16 cellular contexts compared by ENCODE assay signal in genomic region chr11:68141247-68142027, GRCh38. TPM values are rescaled to one million over a fixed set of nuclear protein-coding genes. Genes with fewer than 3 reads are reported as not detected.
DNase-seq lines count a peak whose midpoint lies in the region; ATAC-seq, FAIRE-seq and TF ChIP-seq lines count a peak whose summit lies in the region.
"Had no signal": no experiment of that assay in that cellular context is flagged by ENCODE, and none has a peak within 500 bp of the region (broad histone marks: within the 10 kb centered on the region; RNA-seq: fewer than 3 reads in every experiment).

No MANE protein-coding gene starts in this region.

- no peak for ATAC-seq in HepG2
- ATAC-seq in right lobe of liver: no peak
- ATAC-seq in activated CD8-positive, alpha-beta T cell treated with anti-CD3 and anti-CD28 coated beads, Interleukin-2, amount 10 ng/mL, durations not matched to agents 7 days and 5 days: peak; percentile 4
- ATAC-seq in lower lobe of right lung: no peak
- ATAC-seq in upper lobe of right lung: no peak
- ATAC-seq in gastroesophageal sphincter: no peak
- no peak for ATAC-seq in omental fat pad (ENCODE audit: low FRiP score)

- H4K20me1 ChIP-seq in HepG2 (ENCODE audit: insufficient read depth, low read length): no peaks in the 10 kb centered on the region

- H3K4me1 ChIP-seq in HepG2 (ENCODE audit: insufficient read depth, low read length) (peaks cover 91% of the 10 kb centered on the region), right lobe of liver (peaks cover 0 to 50% (median 17%) of the 10 kb centered on the region in 4 donors), lower lobe of right lung (peaks cover 37% of the 10 kb centered on the region), upper lobe of right lung (peaks cover 25% of the 10 kb centered on the region), gastroesophageal sphincter (peaks cover 0 to 10% (median 4%) of the 10 kb centered on the region in 3 donors)

- in situ Hi-C loops in HepG2 (cut with HindIII; ENCODE audit: extremely low pct_ligation_motif_present, low pct_unique_long_range_greater_than_20kb): no loop called here

- WGBS in HepG2 (ENCODE audit: low lambda C conversion rate): 81% methylated on average over 5 of the region's 8 CpGs
- 90% methylated on average over 2 of the region's 8 CpGs for WGBS in right lobe of liver (ENCODE audit: insufficient coverage, low coverage, low lambda C conversion rate, missing lambda C conversion rate)
- 87 to 100% methylated on average over 1 to 3 of the region's 8 CpGs for WGBS in gastroesophageal sphincter (ENCODE audit: low coverage in 1 of 2), 2 donors

- no peak overlapping the region for H3K27ac ChIP-seq in HepG2 (ENCODE audit: extremely low read length, insufficient read depth, low read length)
- H3K27ac ChIP-seq in right lobe of liver: no peak overlapping the region
- peak overlapping the region; percentile 44 for H3K27ac ChIP-seq in lower lobe of right lung
- H3K27ac ChIP-seq in upper lobe of right lung: peak overlapping the region; percentile 51
- no peak overlapping the region for H3K27ac ChIP-seq in gastroesophageal sphincter
- H3K27ac ChIP-seq: ascending aorta had no signal

- no peak overlapping the region for H3K4me2 ChIP-seq in HepG2 (ENCODE audit: low read depth, low read length)
- H3K4me2 ChIP-seq: SK-N-SH had no signal

- H3K27ac Mint-ChIP-seq in activated CD8-positive, alpha-beta T cell treated with anti-CD3 and anti-CD28 coated beads, Interleukin-2, amount 10 ng/mL, durations not matched to agents 7 days and 5 days: no peak overlapping the region

- peaks cover 27% of the 10 kb centered on the region for H3K4me1 Mint-ChIP-seq in activated CD8-positive, alpha-beta T cell treated with anti-CD3 and anti-CD28 coated beads, Interleukin-2, amount 10 ng/mL, durations not matched to agents 7 days and 5 days (ENCODE audit: low read depth)

- H3K36me3 Mint-ChIP-seq in activated CD8-positive, alpha-beta T cell treated with anti-CD3 and anti-CD28 coated beads, Interleukin-2, amount 10 ng/mL, durations not matched to agents 7 days and 5 days (ENCODE audit: low read depth): no peaks in the 10 kb centered on the region

- no TSS peak for BruUV-seq in HepG2 (replicated peaks; lab: Mats Ljungman, UMichigan)

- no peak overlapping the region for H3K9ac ChIP-seq in HepG2 (ENCODE audit: insufficient read depth, low read depth, low read length)
- H3K9ac ChIP-seq: SK-N-SH had no signal

- no peaks in the 10 kb centered on the region; a peak in 1 of 5 replicates for H3K27me3 ChIP-seq in HepG2 (ENCODE audit: control insufficient read depth in 1 of 2, insufficient read depth in 2 of 2, low read length in 2 of 2)
- H3K27me3 ChIP-seq in right lobe of liver: no peaks in the 10 kb centered on the region
- no peaks in the 10 kb centered on the region for H3K27me3 ChIP-seq in lower lobe of right lung (ENCODE audit: low read depth)
- H3K27me3 ChIP-seq in upper lobe of right lung: no peaks in the 10 kb centered on the region
- H3K27me3 ChIP-seq in gastroesophageal sphincter: no peaks in the 10 kb centered on the region
- H3K27me3 ChIP-seq: ascending aorta had no signal

- TF ChIP-seq RAD21 in HepG2 (CRISPR knock-in tag; IDR thresholded peaks at IDR 0.05): no peak

- TF ChIP-seq CTCF in HepG2 (CRISPR knock-in tag; IDR thresholded peaks at IDR 0.05) (no peak), right lobe of liver (IDR thresholded peaks at IDR 0.05) (no peak), lower lobe of right lung (IDR thresholded peaks at IDR 0.05) (no peak), upper lobe of right lung (IDR thresholded peaks at IDR 0.05) (no peak), gastroesophageal sphincter (IDR thresholded peaks at IDR 0.05) (no peak), omental fat pad (IDR thresholded peaks at IDR 0.05) (no peak)

- H3K9me3 Mint-ChIP-seq in activated CD8-positive, alpha-beta T cell treated with anti-CD3 and anti-CD28 coated beads, Interleukin-2, amount 10 ng/mL, durations not matched to agents 7 days and 5 days (ENCODE audit: insufficient read depth): no peaks in the 10 kb centered on the region

- DNase-seq in HepG2 (ENCODE audit: low spot score) (no peak), right lobe of liver (no peak), lower lobe of right lung (no peak), upper lobe of right lung (no peak), GM19239 (ENCODE audit: insufficient read length, low spot score) (no peak), omental fat pad (ENCODE audit: low spot score) (no peak)
- no peak for DNase-seq in activated CD8-positive, alpha-beta T cell treated with anti-CD3 and anti-CD28 coated beads, Interleukin-2, amount 10 ng/mL, durations not matched to agents 7 days and 5 days
- DNase-seq: NCI-H1436, NCI-H226, occipital lobe had no signal

- no peaks in the 10 kb centered on the region for H3K79me2 ChIP-seq in HepG2 (ENCODE audit: insufficient read depth, low read length)

- H3K9me3 ChIP-seq in HepG2 (ENCODE audit: low read length) (no peaks in the 10 kb centered on the region), right lobe of liver (no peaks in the 10 kb centered on the region), lower lobe of right lung (no peaks in the 10 kb centered on the region), upper lobe of right lung (no peaks in the 10 kb centered on the region), gastroesophageal sphincter (no peaks in the 10 kb centered on the region)
- H3K9me3 ChIP-seq: ascending aorta, SK-N-SH had no signal

- CTCF ChIA-PET in HepG2 (lab: Yijun Ruan, JAX; ENCODE audit: low intra/inter-chr PET ratio, low total read pairs): no interaction called here
- CTCF ChIA-PET in activated CD8-positive, alpha-beta T cell treated with anti-CD3 and anti-CD28 coated beads, Interleukin-2, amount 10 ng/mL, durations not matched to agents 7 days and 5 days (lab: Charles Lee): no interaction called here

- TF ChIP-seq EP300 in HepG2 (IDR thresholded peaks at IDR 0.05; ENCODE audit: low read depth in 2 of 2, low read length in 2 of 2): no peak
- TF ChIP-seq EP300 in HepG2 (CRISPR knock-in tag; IDR thresholded peaks at IDR 0.05; ENCODE audit: borderline replicate concordance): no peak
- no peak for TF ChIP-seq EP300 in gastroesophageal sphincter (IDR thresholded peaks at IDR 0.05)

- no peak for FAIRE-seq in HepG2 (lab: Jason Lieb, UNC)
- no peak for FAIRE-seq in GM19239 (lab: Jason Lieb, UNC)
- FAIRE-seq: keratinocyte, TTC549 had no signal

- POLR2A ChIA-PET in HepG2 (lab: Yijun Ruan, JAX): interaction anchor here (1.0 to 7.7 kb wide), 2 partner anchors 15 to 19 kb away, joined by 3 to 196 read pairs; no protein-coding TSS in a partner anchor
- POLR2A ChIA-PET in activated CD8-positive, alpha-beta T cell treated with anti-CD3 and anti-CD28 coated beads, Interleukin-2, amount 10 ng/mL, durations not matched to agents 7 days and 5 days (lab: Charles Lee): no interaction called here

- TF ChIP-seq POLR2A in HepG2 (IDR thresholded peaks at IDR 0.05; ENCODE audit: insufficient read depth in 1 of 2, low read depth in 2 of 2, low read length in 2 of 2): no peak
- no peak for TF ChIP-seq POLR2A in right lobe of liver (IDR thresholded peaks at IDR 0.05)
- no peak for TF ChIP-seq POLR2A in gastroesophageal sphincter (IDR thresholded peaks at IDR 0.05)

- intact Hi-C loops in HepG2 (cut with micrococcal nuclease; ENCODE audit: unreplicated experiment) (no loop called here), right lobe of liver (cut with DNase I) (no loop called here), lower lobe of right lung (cut with DNase I) (no loop called here), upper lobe of right lung (cut with DNase I) (no loop called here)

- H3K36me3 ChIP-seq in HepG2 (replicated peaks in 1 of 2; ENCODE audit: control insufficient read depth in 1 of 2, insufficient read depth in 2 of 2, low read length in 2 of 2) (no peaks in the 10 kb centered on the region), right lobe of liver (no peaks in the 10 kb centered on the region), lower lobe of right lung (no peaks in the 10 kb centered on the region), upper lobe of right lung (no peaks in the 10 kb centered on the region), gastroesophageal sphincter (no peaks in the 10 kb centered on the region)
- H3K36me3 ChIP-seq: ascending aorta had no signal

- no peak overlapping the region for H3K4me3 Mint-ChIP-seq in activated CD8-positive, alpha-beta T cell treated with anti-CD3 and anti-CD28 coated beads, Interleukin-2, amount 10 ng/mL, durations not matched to agents 7 days and 5 days

- H3K4me3 ChIP-seq in HepG2 (replicated peaks in 1 of 3; ENCODE audit: insufficient read depth in 1 of 3, low read depth in 2 of 3, low read length in 3 of 3): no peak overlapping the region
- no peak overlapping the region for H3K4me3 ChIP-seq in right lobe of liver
- no peak overlapping the region for H3K4me3 ChIP-seq in lower lobe of right lung
- no peak overlapping the region for H3K4me3 ChIP-seq in upper lobe of right lung
- H3K4me3 ChIP-seq in gastroesophageal sphincter: no peak overlapping the region
- H3K4me3 ChIP-seq: ascending aorta, skin epidermis had no signal

- H3K27me3 Mint-ChIP-seq in activated CD8-positive, alpha-beta T cell treated with anti-CD3 and anti-CD28 coated beads, Interleukin-2, amount 10 ng/mL, durations not matched to agents 7 days and 5 days (ENCODE audit: low read depth): peaks cover 1% of the 10 kb centered on the region

- no peak overlapping the region for H2AFZ ChIP-seq in HepG2 (ENCODE audit: low read length)

RNA-seq across cellular contexts. Expression of gene CHKA, which starts 20.2 kb away (rescaled TPM):
- total RNA-seq in HepG2 (2016; rRNA removed; fragmentation: Illumina TruSeq; extraction: Trizol) (83.6 and 92.7 TPM in 2 replicates), right lobe of liver (10 to 100 TPM; 15.1 to 35.8 (median 28.5) TPM), lower lobe of right lung (43.0 TPM), upper lobe of right lung (53.3 TPM), gastroesophageal sphincter (10 to 100 TPM; 11.1 to 66.1 (median 33.9) TPM), omental fat pad (10 to 100 TPM; 27.7 to 72.5 (median 33.3) TPM)
- 19.2 and 23.2 TPM in 2 replicates for total RNA-seq in HepG2 (2016; cell fraction: cytosol; rRNA removed; fragmentation: Illumina TruSeq; extraction: Trizol; ENCODE audit: low read depth)
- total RNA-seq in HepG2 (2016; cell fraction: insoluble cytoplasmic fraction; rRNA removed; fragmentation: Illumina TruSeq; extraction: Trizol): 87.5 and 87.8 TPM in 2 replicates
- total RNA-seq in HepG2 (2016; cell fraction: membrane; rRNA removed; fragmentation: Illumina TruSeq; extraction: Trizol): 52.5 and 57.2 TPM in 2 replicates
- total RNA-seq in HepG2 (2016; cell fraction: nucleus; rRNA removed; fragmentation: Illumina TruSeq; extraction: Trizol): 127 and 148 TPM in 2 replicates
- polyA plus RNA-seq in HepG2 (2011; rRNA removed): 61.1 and 71.6 TPM in 2 replicates
- 53.1 and 55.7 TPM in 2 replicates for polyA plus RNA-seq in HepG2 (2011; cell fraction: cytosol; rRNA removed)
- 87.9 and 97.8 TPM in 2 replicates for polyA plus RNA-seq in HepG2 (2011; cell fraction: nucleus; rRNA removed)
- 57.3 and 69.6 TPM in 2 replicates for polyA plus RNA-seq in HepG2 (2012)
- polyA plus RNA-seq in HepG2 (2016; cell fraction: cytosol; fragmentation: Illumina TruSeq; extraction: Trizol; ENCODE audit: low read depth): 17.1 and 18.4 TPM in 2 replicates
- 91.8 and 101 TPM in 2 replicates for polyA plus RNA-seq in HepG2 (2016; cell fraction: insoluble cytoplasmic fraction; fragmentation: Illumina TruSeq; extraction: Trizol; ENCODE audit: low read depth)
- 34.6 and 36.0 TPM in 2 replicates for polyA plus RNA-seq in HepG2 (2016; cell fraction: membrane; fragmentation: Illumina TruSeq; extraction: Trizol; ENCODE audit: low read depth)
- polyA plus RNA-seq in HepG2 (2016; cell fraction: nucleus; fragmentation: Illumina TruSeq; extraction: Trizol; ENCODE audit: insufficient read depth, low read depth): 309 and 329 TPM in 2 replicates
- 46.2 and 97.9 TPM in 2 replicates for polyA minus RNA-seq in HepG2 (2011; rRNA and poly(A)+ RNA removed; ENCODE audit: low replicate concordance)
- 41.1 and 41.4 TPM in 2 replicates for polyA minus RNA-seq in HepG2 (2011; cell fraction: cytosol; rRNA and poly(A)+ RNA removed)
- polyA minus RNA-seq in HepG2 (2011; cell fraction: nucleus; rRNA and poly(A)+ RNA removed): 84.0 and 96.3 TPM in 2 replicates
- total RNA-seq in activated CD8-positive, alpha-beta T cell treated with anti-CD3 and anti-CD28 coated beads, Interleukin-2, amount 10 ng/mL, durations not matched to agents 7 days and 5 days: 10 to 100 TPM; 14.4 to 14.5 TPM

Comparison
In these comparisons a context has a peak if more than half of its experiments do, and no peak if none do; other contexts are left out.
1. H3K27ac ChIP-seq: peak in lower lobe of right lung (single experiment) and upper lobe of right lung (single experiment); none in HepG2 (single experiment), right lobe of liver (0 of 3) and gastroesophageal sphincter (0 of 4).